In genomic region chr14:99627510-99628381, GRCh38 we compare ENCODE assay signal across 1 cellular context.
TF ChIP-seq lines count a peak whose summit lies in the region.

No MANE protein-coding gene starts in this region.

TF ChIP-seq in HEK293, 187 proteins besides CTCF, POLR2A, EP300 and RAD21:
- no peak for TF ChIP-seq SCRT1 (tag by site-specific recombination; IDR thresholded peaks at IDR 0.05; ENCODE audit: borderline replicate concordance)
- peak; percentile 31 for TF ChIP-seq ZNF366 (tag by site-specific recombination; conservative IDR thresholded peaks at IDR 0.05)
- TF ChIP-seq RBAK (tag by site-specific recombination; IDR thresholded peaks at IDR 0.05), result no peak
- TF ChIP-seq ZNF610 (tag by site-specific recombination; IDR thresholded peaks at IDR 0.05; ENCODE audit: borderline replicate concordance), result no peak
- TF ChIP-seq ZSCAN23 (tag by site-specific recombination; IDR thresholded peaks at IDR 0.05), result no peak
- TF ChIP-seq ZNF157 (tag by site-specific recombination; IDR thresholded peaks at IDR 0.05), result no peak
- TF ChIP-seq ZNF18 (tag by site-specific recombination; IDR thresholded peaks at IDR 0.05), result no peak
- TF ChIP-seq ZNF585B (tag by site-specific recombination; IDR thresholded peaks at IDR 0.05), result no peak
- TF ChIP-seq HIC1 (tag by site-specific recombination; IDR thresholded peaks at IDR 0.05), result peak; percentile 12; the same call in 1 of the 2 replicates
- TF ChIP-seq ZBTB48 (tag by site-specific recombination; IDR thresholded peaks at IDR 0.05), result no peak
- TF ChIP-seq PRDM6 (tag by site-specific recombination; IDR thresholded peaks at IDR 0.05), result no peak
- TF ChIP-seq ZNF426 (tag by site-specific recombination; IDR thresholded peaks at IDR 0.05), result no peak
- TF ChIP-seq ZFHX2 (tag by site-specific recombination; conservative IDR thresholded peaks at IDR 0.05), result peak; percentile 40
- TF ChIP-seq MEIS1 (CRISPR knock-in tag; IDR thresholded peaks at IDR 0.05; ENCODE audit: borderline replicate concordance), result no peak
- no peak for TF ChIP-seq ZSCAN18 (tag by site-specific recombination; IDR thresholded peaks at IDR 0.05)
- TF ChIP-seq GLI4 (tag by site-specific recombination; IDR thresholded peaks at IDR 0.05), result no peak
- no peak for TF ChIP-seq ZNF214 (tag by site-specific recombination; IDR thresholded peaks at IDR 0.05; ENCODE audit: borderline replicate concordance)
- TF ChIP-seq EGR2 (tag by site-specific recombination; IDR thresholded peaks at IDR 0.05; ENCODE audit: low read depth), result peak; percentile 30; the same call in 1 of the 2 replicates
- no peak for TF ChIP-seq TSHZ1 (tag by site-specific recombination; IDR thresholded peaks at IDR 0.05; ENCODE audit: borderline replicate concordance)
- TF ChIP-seq ZNF791 (tag by site-specific recombination; IDR thresholded peaks at IDR 0.05), result no peak
- TF ChIP-seq ZFP37 (tag by site-specific recombination; IDR thresholded peaks at IDR 0.05), result no peak
- no peak for TF ChIP-seq ZNF530 (tag by site-specific recombination; IDR thresholded peaks at IDR 0.05; ENCODE audit: low read depth)
